ENCODE assay signal across 3 cellular contexts in genomic region chr22:45436871-45437517, GRCh38. TPM values are rescaled to one million over a fixed set of nuclear protein-coding genes. Genes with fewer than 3 reads are reported as not detected.
"Had no signal": no experiment of that assay in that cellular context is flagged by ENCODE, and none has a peak within 500 bp of the region (broad histone marks: within the 10 kb centered on the region; RNA-seq: fewer than 3 reads in every experiment).

No MANE protein-coding gene starts in this region.

RNA-seq across cellular contexts. Expression of gene RIBC2, which starts 23.5 kb away (rescaled TPM):
- total RNA-seq: astrocyte, SJSA1 had no signal

RNA-seq across cellular contexts. Expression of gene SMC1B, which starts 23.6 kb away (rescaled TPM):
- total RNA-seq: astrocyte, LHCN-M2, SJSA1 had no signal
